9 cellular contexts compared by ENCODE assay signal in the genomic region with DNA sequence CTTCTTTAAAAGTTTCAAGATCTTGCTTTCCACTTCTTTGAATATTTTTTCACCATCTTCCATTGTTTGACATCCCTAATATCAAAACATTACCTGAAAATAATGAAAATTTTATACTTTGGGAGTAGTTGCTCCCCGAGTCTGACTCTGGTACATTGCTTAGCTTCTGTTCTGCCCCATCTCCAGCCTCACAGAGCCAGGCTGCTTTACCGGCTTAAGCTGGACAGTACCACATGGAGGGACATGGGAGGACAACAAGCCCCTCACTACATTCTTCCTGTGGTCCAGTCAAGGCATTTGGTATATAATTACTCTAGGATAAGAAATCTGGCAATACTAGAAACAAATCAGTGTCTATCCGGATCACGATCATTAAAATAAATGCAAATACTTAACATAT.
"Had no signal": no experiment of that assay in that cellular context is flagged by ENCODE, and none has a peak within 500 bp of the region (broad histone marks: within the 10 kb centered on the region; RNA-seq: fewer than 3 reads in every experiment).

No MANE protein-coding gene starts in this region.

- H3K4me3 ChIP-seq: ascending aorta, cardiac muscle cell, MG63, SJSA1 had no signal

- H3K27ac ChIP-seq: ascending aorta, cardiac muscle cell, SJSA1 had no signal

- DNase-seq: activated naive CD4-positive, alpha-beta T cell; activated T-cell treated with anti-CD3 and anti-CD28 coated beads, Interleukin-2, amount 50 U/mL, for 1 hour; NCI-H1436 treated with DMSO at 0.1 percent for 48 hours; NCI-H524 treated with DMSO at 0.1 percent for 48 hours had no signal

- H3K36me3 ChIP-seq: ascending aorta, cardiac muscle cell, MG63, SJSA1 had no signal

- H3K27me3 ChIP-seq: ascending aorta, cardiac muscle cell, MG63 had no signal

- H3K4me1 ChIP-seq: ascending aorta, SJSA1 had no signal

- H3K9me3 ChIP-seq: ascending aorta, MG63, SJSA1, SK-N-SH had no signal
